Comparison of ENCODE assay signal across 11 cellular contexts in the genomic region with DNA sequence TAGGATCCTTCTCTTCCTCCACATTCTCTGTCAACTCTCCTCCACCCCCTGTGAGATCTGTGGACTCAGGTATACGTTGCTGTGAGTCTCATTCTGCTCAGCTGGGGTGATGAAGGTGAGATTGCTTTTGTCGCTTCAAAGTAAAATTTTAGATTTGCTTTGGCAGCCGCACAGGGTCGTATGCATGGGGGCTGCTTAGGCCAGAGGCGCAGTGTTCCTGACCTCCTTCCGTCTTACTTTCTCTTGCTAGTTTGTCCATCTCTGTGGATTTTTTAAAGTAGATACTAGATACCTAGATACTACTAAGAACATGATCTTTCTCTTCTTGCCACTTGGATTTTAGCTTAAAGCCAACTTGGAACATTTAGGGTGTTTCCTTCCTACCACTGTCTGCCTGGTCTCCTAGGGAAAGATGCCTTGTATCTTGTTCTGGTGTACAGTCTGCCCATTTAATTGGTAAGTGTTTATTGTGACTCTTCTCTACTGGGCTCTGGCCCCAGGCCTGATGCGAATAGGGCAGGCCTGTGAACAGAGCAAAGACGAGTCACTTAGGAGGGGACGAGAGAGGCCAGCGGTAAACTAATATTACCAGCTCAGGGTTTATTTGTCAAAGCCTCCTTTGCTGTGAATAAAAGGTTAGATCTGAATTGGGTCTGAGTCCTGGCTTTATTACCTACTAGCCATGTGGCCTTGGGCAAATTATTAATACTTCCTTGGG. TPM values are rescaled to one million over a fixed set of nuclear protein-coding genes. Genes with fewer than 3 reads are reported as not detected.
DNase-seq lines count a peak whose midpoint lies in the region; ATAC-seq and TF ChIP-seq lines count a peak whose summit lies in the region.
"Had no signal": no experiment of that assay in that cellular context is flagged by ENCODE, and none has a peak within 500 bp of the region (broad histone marks: within the 10 kb centered on the region; RNA-seq: fewer than 3 reads in every experiment).

No MANE protein-coding gene starts in this region.

- H3K27ac Mint-ChIP-seq in activated CD8-positive, alpha-beta memory T cell treated with anti-CD3 and anti-CD28 coated beads, Interleukin-2, amount 10 ng/mL, durations not matched to agents 7 days and 5 days, result peak overlapping the region; percentile 82
- peak overlapping the region; percentile 62 for H3K27ac Mint-ChIP-seq in stimulated activated memory B cell treated with anti-CD40 and anti-IgM and Interleukin-4, amounts not matched to agents 10 μg/mL and 1 μg/mL and 100 μg/mL, for 72 hours

- H3K36me3 Mint-ChIP-seq in activated CD8-positive, alpha-beta memory T cell treated with anti-CD3 and anti-CD28 coated beads, Interleukin-2, amount 10 ng/mL, durations not matched to agents 7 days and 5 days, result peaks cover 1% of the 10 kb centered on the region
- H3K36me3 Mint-ChIP-seq in stimulated activated memory B cell treated with anti-CD40 and anti-IgM and Interleukin-4, amounts not matched to agents 10 μg/mL and 1 μg/mL and 100 μg/mL, for 72 hours, result no peaks in the 10 kb centered on the region

- H3K79me2 ChIP-seq in KMS-11 (ENCODE audit: insufficient read depth, low read depth) (peaks cover 4% of the 10 kb centered on the region; the same call in 1 of the 2 replicates), Karpas-422 (ENCODE audit: low read length) (no peaks in the 10 kb centered on the region)

- ATAC-seq in activated CD8-positive, alpha-beta memory T cell treated with anti-CD3 and anti-CD28 coated beads, Interleukin-2, amount 10 ng/mL, durations not matched to agents 7 days and 5 days, result peak; percentile 4
- ATAC-seq in stimulated activated memory B cell treated with anti-CD40 and anti-IgM and Interleukin-4, amounts not matched to agents 10 μg/mL and 1 μg/mL and 100 μg/mL, for 72 hours, result no peak

- H3K27me3 Mint-ChIP-seq in activated CD8-positive, alpha-beta memory T cell treated with anti-CD3 and anti-CD28 coated beads, Interleukin-2, amount 10 ng/mL, durations not matched to agents 7 days and 5 days, result no peaks in the 10 kb centered on the region
- H3K27me3 Mint-ChIP-seq in stimulated activated memory B cell treated with anti-CD40 and anti-IgM and Interleukin-4, amounts not matched to agents 10 μg/mL and 1 μg/mL and 100 μg/mL, for 72 hours, result no peaks in the 10 kb centered on the region

- no peak for DNase-seq in activated CD8-positive, alpha-beta memory T cell treated with anti-CD3 and anti-CD28 coated beads, Interleukin-2, amount 10 ng/mL, durations not matched to agents 7 days and 5 days
- no peak for DNase-seq in activated CD8-positive, alpha-beta memory T cell treated with anti-CD3 and anti-CD28 coated beads, Interleukin-2, amount 50 U/mL, for 4 hours
- DNase-seq in effector memory CD4-positive, alpha-beta T cell, result no peak
- DNase-seq in CD1c-positive myeloid dendritic cell (ENCODE audit: extremely low spot score) (no peak), Karpas-422 (no peak), NCI-H2029 treated with DMSO at 0.1 percent for 48 hours (lab: John Stamatoyannopoulos, UW) (no peak)
- DNase-seq: NCI-H2081, SW 1271 had no signal

- no peak overlapping the region for H3K4me3 ChIP-seq in KMS-11 (IDR thresholded peaks at IDR 0.05; ENCODE audit: insufficient read depth, low read depth, low read length)
- no peak overlapping the region for H3K4me3 ChIP-seq in effector memory CD4-positive, alpha-beta T cell (ENCODE audit: insufficient read depth, low read depth, low read length, poor library complexity, severe bottlenecking)
- H3K4me3 ChIP-seq in Karpas-422 (ENCODE audit: low read length), result no peak overlapping the region

- no peaks in the 10 kb centered on the region for H3K9me3 Mint-ChIP-seq in activated CD8-positive, alpha-beta memory T cell treated with anti-CD3 and anti-CD28 coated beads, Interleukin-2, amount 10 ng/mL, durations not matched to agents 7 days and 5 days (ENCODE audit: low read depth)
- H3K9me3 Mint-ChIP-seq in stimulated activated memory B cell treated with anti-CD40 and anti-IgM and Interleukin-4, amounts not matched to agents 10 μg/mL and 1 μg/mL and 100 μg/mL, for 72 hours, result no peaks in the 10 kb centered on the region

- no peak overlapping the region for H3K9ac ChIP-seq in KMS-11
- H3K9ac ChIP-seq in Karpas-422 (ENCODE audit: low read length), result no peak overlapping the region

- H4K20me1 ChIP-seq in KMS-11 (ENCODE audit: insufficient read depth), result no peaks in the 10 kb centered on the region
- peaks cover 68% of the 10 kb centered on the region for H4K20me1 ChIP-seq in Karpas-422 (ENCODE audit: insufficient read depth, low read depth, low read length)

- H3K4me2 ChIP-seq in KMS-11 (peak overlapping the region; percentile 64), Karpas-422 (ENCODE audit: low read depth, low read length, poor library complexity, severe bottlenecking) (no peak overlapping the region)

- H2AFZ ChIP-seq in KMS-11 (ENCODE audit: low read depth) (no peak overlapping the region), Karpas-422 (ENCODE audit: low read length) (no peak overlapping the region)

- H3K4me3 Mint-ChIP-seq in activated CD8-positive, alpha-beta memory T cell treated with anti-CD3 and anti-CD28 coated beads, Interleukin-2, amount 10 ng/mL, durations not matched to agents 7 days and 5 days, result peak overlapping the region; percentile 13
- H3K4me3 Mint-ChIP-seq in stimulated activated memory B cell treated with anti-CD40 and anti-IgM and Interleukin-4, amounts not matched to agents 10 μg/mL and 1 μg/mL and 100 μg/mL, for 72 hours, result no peak overlapping the region

- no peaks in the 10 kb centered on the region for H3K9me3 ChIP-seq in effector memory CD4-positive, alpha-beta T cell (ENCODE audit: control insufficient read depth, low read length)
- H3K9me3 ChIP-seq in Karpas-422 (ENCODE audit: low read length), result no peaks in the 10 kb centered on the region

- H3K4me1 ChIP-seq in KMS-11 (ENCODE audit: low read depth, poor library complexity, severe bottlenecking) (peaks cover 87% of the 10 kb centered on the region), Karpas-422 (ENCODE audit: low read length) (no peaks in the 10 kb centered on the region)
- peaks cover 51% of the 10 kb centered on the region for H3K4me1 ChIP-seq in effector memory CD4-positive, alpha-beta T cell (ENCODE audit: control insufficient read depth, insufficient read depth, low read length, poor library complexity, severe bottlenecking)

- no peaks in the 10 kb centered on the region for H3K27me3 ChIP-seq in KMS-11 (ENCODE audit: insufficient read depth, low read depth)
- no peaks in the 10 kb centered on the region for H3K27me3 ChIP-seq in effector memory CD4-positive, alpha-beta T cell (replicated peaks; ENCODE audit: control insufficient read depth, insufficient read depth, low read length, poor library complexity, severe bottlenecking)
- no peaks in the 10 kb centered on the region for H3K27me3 ChIP-seq in Karpas-422 (ENCODE audit: low read length)

- CTCF ChIA-PET in activated CD8-positive, alpha-beta memory T cell treated with anti-CD3 and anti-CD28 coated beads, Interleukin-2, amount 10 ng/mL, durations not matched to agents 7 days and 5 days (lab: Charles Lee), result interaction anchor here (0.7 to 21.9 kb wide), 10 partner anchors 10 to 104 kb away, joined by 3 to 488 read pairs (median 3); partner anchors contain the start of gene EIF2D

- TF ChIP-seq CTCF in KMS-11 (conservative IDR thresholded peaks at IDR 0.05; ENCODE audit: low read depth, low read length), result no peak

- H3K36me3 ChIP-seq in KMS-11 (ENCODE audit: insufficient read depth), result no peaks in the 10 kb centered on the region
- no peaks in the 10 kb centered on the region for H3K36me3 ChIP-seq in effector memory CD4-positive, alpha-beta T cell (ENCODE audit: control insufficient read depth, insufficient read depth, low read length)
- no peaks in the 10 kb centered on the region for H3K36me3 ChIP-seq in Karpas-422 (ENCODE audit: insufficient read depth, low read length)

- peaks cover 88% of the 10 kb centered on the region for H3K4me1 Mint-ChIP-seq in activated CD8-positive, alpha-beta memory T cell treated with anti-CD3 and anti-CD28 coated beads, Interleukin-2, amount 10 ng/mL, durations not matched to agents 7 days and 5 days
- H3K4me1 Mint-ChIP-seq in stimulated activated memory B cell treated with anti-CD40 and anti-IgM and Interleukin-4, amounts not matched to agents 10 μg/mL and 1 μg/mL and 100 μg/mL, for 72 hours, result peaks cover 86% of the 10 kb centered on the region

- H3K9me2 ChIP-seq in Karpas-422 (replicated peaks; ENCODE audit: insufficient read depth, low read length), result no peaks in the 10 kb centered on the region

- H3K27ac ChIP-seq in KMS-11, result peak overlapping the region; percentile 37
- peak overlapping the region; percentile 64 for H3K27ac ChIP-seq in effector memory CD4-positive, alpha-beta T cell (ENCODE audit: insufficient read depth, low read length, poor library complexity, severe bottlenecking)
- no peak overlapping the region for H3K27ac ChIP-seq in Karpas-422 (ENCODE audit: low read length)

RNA-seq across cellular contexts. Expression of gene MAPKAPK2, which starts 32.0 kb away (rescaled TPM):
- total RNA-seq in activated CD8-positive, alpha-beta memory T cell treated with anti-CD3 and anti-CD28 coated beads, Interleukin-2, amount 10 ng/mL, durations not matched to agents 7 days and 5 days, result 10 to 100 TPM; 85.7 to 93.8 TPM
- 19.8 and 25.1 TPM in 2 replicates for total RNA-seq in Karpas-422 (2014; rRNA removed; shearing (Covaris generic); ENCODE audit: low replicate concordance)

RNA-seq across cellular contexts. Expression of gene IL19, which starts 53.9 kb away (rescaled TPM):
- not detected for total RNA-seq in activated CD8-positive, alpha-beta memory T cell treated with anti-CD3 and anti-CD28 coated beads, Interleukin-2, amount 10 ng/mL, durations not matched to agents 7 days and 5 days
- total RNA-seq in Karpas-422 (2014; rRNA removed; shearing (Covaris generic); ENCODE audit: low replicate concordance), result not detected in 2 replicates

RNA-seq across cellular contexts. Expression of gene IL10, which starts 55.6 kb away (rescaled TPM):
- not detected for total RNA-seq in activated CD8-positive, alpha-beta memory T cell treated with anti-CD3 and anti-CD28 coated beads, Interleukin-2, amount 10 ng/mL, durations not matched to agents 7 days and 5 days
- total RNA-seq in Karpas-422 (2014; rRNA removed; shearing (Covaris generic); ENCODE audit: low replicate concordance), result not detected in 2 replicates
- total RNA-seq: fibroblast of villous mesenchyme had no signal
